10 cellular contexts compared by ENCODE assay signal in the genomic region with DNA sequence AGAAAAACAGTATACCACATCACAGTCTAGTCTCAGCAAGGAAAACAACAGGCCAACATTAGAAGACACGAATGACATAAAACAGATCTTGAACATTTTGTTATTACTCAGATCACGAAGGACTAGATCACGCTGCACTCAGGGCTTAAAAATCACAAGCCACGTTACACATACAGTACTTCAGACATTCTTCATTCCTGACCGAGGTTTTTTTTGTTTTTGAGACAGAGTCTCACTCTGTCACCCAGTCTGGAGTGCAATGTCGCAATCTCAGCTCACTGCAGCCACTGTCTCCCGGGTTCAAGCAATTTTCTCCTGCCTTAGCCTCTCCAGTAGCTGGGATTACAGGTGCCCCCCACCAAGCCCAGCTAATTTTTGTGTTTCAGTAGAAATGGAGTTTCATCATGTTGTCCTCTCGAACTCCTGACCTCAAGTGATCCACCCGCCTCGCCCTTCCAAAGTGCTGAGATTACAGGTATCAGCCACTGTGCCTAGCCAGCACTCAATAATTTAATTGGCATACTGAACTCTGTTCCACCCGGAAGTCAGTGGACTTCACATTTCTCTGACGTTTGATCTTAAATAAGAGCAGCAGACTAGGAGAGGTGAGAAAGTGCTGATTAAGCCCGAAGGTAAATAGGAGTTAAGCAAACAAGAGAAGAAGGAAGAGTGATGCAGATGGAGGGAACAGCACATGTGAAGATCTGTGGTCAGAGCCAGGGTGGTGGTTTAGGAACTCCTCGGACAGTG. TPM values are rescaled to one million over a fixed set of nuclear protein-coding genes. Genes with fewer than 3 reads are reported as not detected.
DNase-seq lines count a peak whose midpoint lies in the region; ATAC-seq, FAIRE-seq and TF ChIP-seq lines count a peak whose summit lies in the region.
"Had no signal": no experiment of that assay in that cellular context is flagged by ENCODE, and none has a peak within 500 bp of the region (broad histone marks: within the 10 kb centered on the region; RNA-seq: fewer than 3 reads in every experiment).

No MANE protein-coding gene starts in this region.

- TF ChIP-seq CTCF in kidney (IDR thresholded peaks at IDR 0.05; ENCODE audit: borderline replicate concordance, extremely low read depth, insufficient read depth) = no peak
- no peak for TF ChIP-seq CTCF in type B pancreatic cell (conservative IDR thresholded peaks at IDR 0.05)

- H3K27ac Mint-ChIP-seq in type B pancreatic cell = peak overlapping the region; percentile 97

- H3K9ac ChIP-seq in kidney (ENCODE audit: low read length in 2 of 2) = no peak overlapping the region

- no peak for FAIRE-seq in kidney (lab: Jason Lieb, UNC)
- FAIRE-seq: GM12878 had no signal

- peaks cover 13% of the 10 kb centered on the region for H3K36me3 Mint-ChIP-seq in type B pancreatic cell

- intact Hi-C loops in Right ventricle myocardium inferior (cut with DNase I) (no loop called here), right cardiac atrium (cut with DNase I) (no loop called here), kidney (cut with DNase I) (no loop called here)

- WGBS in right cardiac atrium = 77% methylated on average over 14 of the region's 14 CpGs

- H3K9me3 ChIP-seq in right cardiac atrium (ENCODE audit: control insufficient read depth, low read length) (no peaks in the 10 kb centered on the region), kidney (ENCODE audit: control insufficient read depth in 1 of 2, low read length in 2 of 2) (no peaks in the 10 kb centered on the region)

- peak; percentile 22 for DNase-seq in Right ventricle myocardium inferior (ENCODE audit: missing footprints)
- DNase-seq in right cardiac atrium = no peak
- no peak for DNase-seq in kidney
- DNase-seq in type B pancreatic cell (ENCODE audit: extremely low spot score, unreplicated experiment) = no peak
- DNase-seq: activated naive CD4-positive, alpha-beta T cell treated with Interleukin-2 at 50 U/mL for 16 hours had no signal

- H3K27ac ChIP-seq in right cardiac atrium (ENCODE audit: low read length) (no peak overlapping the region), kidney (ENCODE audit: low read depth in 2 of 2, low read length in 2 of 2) (peak overlapping the region; percentile 15 to 17)

- H3K9me3 Mint-ChIP-seq in type B pancreatic cell = no peaks in the 10 kb centered on the region

- H3K4me3 ChIP-seq in right cardiac atrium (ENCODE audit: low read length) (no peak overlapping the region), kidney (ENCODE audit: low read length in 2 of 2) (peak overlapping the region in 1 of 2 donors; percentile 4)

- ATAC-seq in Right ventricle myocardium inferior = no peak
- ATAC-seq in right cardiac atrium = no peak
- no peak for ATAC-seq in HG02938 (IDR thresholded peaks at IDR 0.05; ENCODE audit: unreplicated experiment)
- no peak for ATAC-seq in GM19351 (IDR thresholded peaks at IDR 0.05; ENCODE audit: unreplicated experiment)
- ATAC-seq: GM12878 had no signal

- H3K27me3 Mint-ChIP-seq in type B pancreatic cell = no peaks in the 10 kb centered on the region

- peaks cover 8 to 11% of the 10 kb centered on the region in 2 donors for H3K36me3 ChIP-seq in kidney (ENCODE audit: control insufficient read depth in 1 of 2, insufficient read depth in 2 of 2, low read length in 2 of 2)

- no peaks in the 10 kb centered on the region for H3K4me1 ChIP-seq in right cardiac atrium (ENCODE audit: control insufficient read depth, insufficient read depth, low read length)
- peaks cover 5 to 6% of the 10 kb centered on the region in 2 donors for H3K4me1 ChIP-seq in kidney (ENCODE audit: control insufficient read depth in 1 of 2, insufficient read depth in 1 of 2, low read depth in 1 of 2, low read length in 2 of 2)

- peak overlapping the region; percentile 54 for H3K4me3 Mint-ChIP-seq in type B pancreatic cell

- peaks cover 30% of the 10 kb centered on the region for H3K4me1 Mint-ChIP-seq in type B pancreatic cell (ENCODE audit: unreplicated experiment)

- H3K27me3 ChIP-seq in right cardiac atrium (ENCODE audit: control insufficient read depth, insufficient read depth) = no peaks in the 10 kb centered on the region

RNA-seq across cellular contexts. Expression of a gene that starts 3.5 kb away (rescaled TPM):
- total RNA-seq in Right ventricle myocardium inferior (56.7 TPM), right cardiac atrium (10 to 100 TPM; 27.9 to 35.5 (median 33.5) TPM), kidney (34.6 TPM), type B pancreatic cell (ENCODE audit: low replicate concordance) (40.2 and 40.5 TPM in 2 replicates)
- polyA plus RNA-seq in right cardiac atrium (35.6 TPM), kidney (ENCODE audit: insufficient read depth, low read depth, low replicate concordance) (55.5 TPM)

RNA-seq across cellular contexts. Expression of a gene that starts 3.7 kb away (rescaled TPM):
- total RNA-seq in Right ventricle myocardium inferior (6.2 TPM), right cardiac atrium (1 to 10 TPM; 6.4 to 8.2 (median 6.6) TPM), kidney (21.6 TPM), type B pancreatic cell (ENCODE audit: low replicate concordance) (20.6 and 22.6 TPM in 2 replicates)
- polyA plus RNA-seq in right cardiac atrium (3.1 TPM), kidney (ENCODE audit: insufficient read depth, low read depth, low replicate concordance) (8.9 TPM)

RNA-seq across cellular contexts. Expression of a gene that starts 18.6 kb away (rescaled TPM):
- not detected for total RNA-seq in Right ventricle myocardium inferior
- not detected for total RNA-seq in right cardiac atrium
- 0.11 TPM for polyA plus RNA-seq in right cardiac atrium
- total RNA-seq in kidney = 0.19 TPM
- polyA plus RNA-seq in kidney (ENCODE audit: insufficient read depth, low read depth, low replicate concordance) = not detected
- total RNA-seq in type B pancreatic cell (ENCODE audit: low replicate concordance) = 0.31 TPM in 1 of 2 replicates, not detected in the other

RNA-seq across cellular contexts. Expression of a gene that starts 42.0 kb away (rescaled TPM):
- total RNA-seq in Right ventricle myocardium inferior (not detected), right cardiac atrium (not detected), kidney (0.79 TPM), type B pancreatic cell (ENCODE audit: low replicate concordance) (0.36 and 0.85 TPM in 2 replicates)
- polyA plus RNA-seq in right cardiac atrium (0.11 TPM), kidney (ENCODE audit: insufficient read depth, low read depth, low replicate concordance) (not detected)
- total RNA-seq: GM12878 had no signal
- polyA plus RNA-seq: BJ, fibroblast of lung had no signal

RNA-seq across cellular contexts. Expression of a gene that starts 46.4 kb away (rescaled TPM):
- total RNA-seq in Right ventricle myocardium inferior (52.8 TPM), right cardiac atrium (10 to 100 TPM; 45.7 to 53.9 (median 49.0) TPM), kidney (89.2 TPM), type B pancreatic cell (ENCODE audit: low replicate concordance) (107 and 118 TPM in 2 replicates)
- polyA plus RNA-seq in right cardiac atrium (33.3 TPM), kidney (ENCODE audit: insufficient read depth, low read depth, low replicate concordance) (58.2 TPM)
